Comparison of ENCODE assay signal across 32 cellular contexts in the genomic region with DNA sequence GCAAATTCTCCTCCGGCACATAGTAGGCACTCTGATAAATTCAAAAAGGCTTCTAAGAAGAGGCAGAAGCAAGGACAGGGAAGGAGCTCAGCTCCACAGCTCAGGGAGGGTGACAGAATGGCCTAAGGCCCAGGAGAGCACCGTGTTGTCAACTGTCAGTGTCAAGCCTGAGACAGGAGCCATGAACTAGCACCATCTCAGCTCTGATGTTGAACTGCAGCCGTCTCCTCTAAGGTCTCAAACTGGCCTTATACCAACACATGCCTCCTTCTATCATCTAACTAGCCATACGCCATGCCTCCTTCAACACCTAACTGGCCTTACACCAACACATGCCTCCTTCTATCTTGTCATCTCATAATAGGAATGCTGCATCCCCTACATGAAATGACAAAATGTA.
"Had no signal": no experiment of that assay in that cellular context is flagged by ENCODE, and none has a peak within 500 bp of the region (broad histone marks: within the 10 kb centered on the region; RNA-seq: fewer than 3 reads in every experiment).

No MANE protein-coding gene starts in this region.

- H3K27ac ChIP-seq: brain microvascular endothelial cell, pancreas, psoas muscle, spleen, suprapubic skin, tibial artery, upper lobe of right lung had no signal

- H3K4me3 ChIP-seq: pancreas, psoas muscle, spleen, suprapubic skin, tibial artery, upper lobe of right lung had no signal

- H3K36me3 ChIP-seq: pancreas, spleen, suprapubic skin, tibial artery, upper lobe of right lung had no signal

- FAIRE-seq: astrocyte, endothelial cell of umbilical vein, kidney, pancreas, TTC549 had no signal

- H3K4me1 ChIP-seq: psoas muscle, spleen, suprapubic skin, tibial artery, upper lobe of right lung had no signal

- H3K27me3 ChIP-seq: brain microvascular endothelial cell, pancreas, suprapubic skin, tibial artery, upper lobe of right lung had no signal

- H3K9me3 ChIP-seq: pancreas, psoas muscle, spleen, suprapubic skin, tibial artery, upper lobe of right lung had no signal

- DNase-seq: activated CD4-positive, alpha-beta memory T cell treated with anti-CD3 and anti-CD28 coated beads, Interleukin-2, amount 10 ng/mL, durations not matched to agents 7 days and 5 days; activated CD4-positive, alpha-beta T cell treated with anti-CD3 and anti-CD28 coated beads, Interleukin-2, amount 10 ng/mL, durations not matched to agents 24 days and 14 days; activated CD4-positive, CD25-positive, alpha-beta regulatory T cell treated with anti-CD3 and anti-CD28 coated beads, Interleukin-2, amount 50 U/mL, for 72 hours; activated CD8-positive, alpha-beta memory T cell treated with anti-CD3 and anti-CD28 coated beads, Interleukin-2, amount 50 U/mL, for 48 hours; activated gamma-delta T cell treated with Interleukin-2 at 50 U/mL for 16 hours; activated naive CD4-positive, alpha-beta T cell treated with anti-CD3 and anti-CD28 coated beads, Interleukin-2, amount 50 U/mL, for 16 hours; activated T-cell treated with anti-CD3 and anti-CD28 coated beads, Interleukin-2, amount 50 U/mL, for 4 hours; amniotic stem cell; brain microvascular endothelial cell; cortex of kidney; effector memory CD8-positive, alpha-beta T cell; head of caudate nucleus; hypothalamus; immature natural killer cell; kidney; left colon; mammary epithelial cell; naive B cell; nephron progenitor cell; pancreas; psoas muscle; spleen; stimulated activated naive CD4-positive, alpha-beta T cell; T-helper 9 cell; tibial artery; upper lobe of right lung; WERI-Rb-1 had no signal

- ATAC-seq: activated T-cell treated with anti-CD3 and anti-CD28 coated beads, Interleukin-2, amount 50 U/mL, for 4 hours; activated T-helper 17 cell treated with anti-CD3 and anti-CD28 coated beads, Interleukin-2, amount 50 U/mL, for 72 hours; effector memory CD8-positive, alpha-beta T cell; left colon; pancreas; psoas muscle; upper lobe of right lung had no signal
